ENCODE assay signal across 11 cellular contexts in the genomic region with DNA sequence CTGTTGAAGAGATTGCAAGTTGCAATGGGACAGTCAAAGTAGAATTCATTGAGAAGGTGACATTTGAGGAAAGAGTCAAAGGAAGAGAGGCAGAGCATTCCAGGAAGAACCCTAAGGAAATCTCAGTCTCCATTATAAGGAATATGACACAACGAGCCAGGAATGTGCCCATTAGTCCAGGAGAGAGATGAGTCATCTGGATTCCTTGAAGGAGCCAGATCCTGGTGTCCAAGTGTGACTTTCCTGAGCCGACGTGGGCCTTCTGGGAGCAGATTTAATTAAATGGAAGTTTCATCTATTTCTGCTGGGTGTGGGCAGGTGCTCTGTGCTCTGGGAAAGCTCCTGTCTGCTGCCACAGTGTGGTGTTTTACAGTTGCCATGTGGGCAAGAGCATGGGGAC.
DNase-seq lines count a peak whose midpoint lies in the region; FAIRE-seq and TF ChIP-seq lines count a peak whose summit lies in the region.
"Had no signal": no experiment of that assay in that cellular context is flagged by ENCODE, and none has a peak within 500 bp of the region (broad histone marks: within the 10 kb centered on the region; RNA-seq: fewer than 3 reads in every experiment).

No MANE protein-coding gene starts in this region.

- no peak overlapping the region for H3K4me3 Mint-ChIP-seq in neural progenitor cell

- H4K20me1 ChIP-seq in osteoblast (ENCODE audit: insufficient read depth, low read length), result no peaks in the 10 kb centered on the region
- H4K20me1 ChIP-seq in neural progenitor cell (ENCODE audit: low read depth), result no peaks in the 10 kb centered on the region

- H3K4me3 ChIP-seq in esophagus muscularis mucosa (no peak overlapping the region), osteoblast (ENCODE audit: insufficient read depth, low read length) (peak overlapping the region; percentile 10), neural progenitor cell (no peak overlapping the region)

- TF ChIP-seq EP300 in esophagus muscularis mucosa (IDR thresholded peaks at IDR 0.05), result no peak

- 23% methylated on average over 3 of the region's 3 CpGs for WGBS in esophagus muscularis mucosa

- TF ChIP-seq CTCF in esophagus muscularis mucosa (IDR thresholded peaks at IDR 0.05) (no peak), osteoblast (IDR thresholded peaks at IDR 0.05; ENCODE audit: extremely low read depth, low read depth, low read length) (no peak), neural progenitor cell (IDR thresholded peaks at IDR 0.05) (no peak)

- H3K79me2 ChIP-seq in osteoblast (ENCODE audit: insufficient read depth, low read length) (peaks cover 3% of the 10 kb centered on the region), neural progenitor cell (ENCODE audit: low read depth) (no peaks in the 10 kb centered on the region)

- peak; percentile 92 for DNase-seq in Daoy (ENCODE audit: low read depth)
- peak; percentile 97 for DNase-seq in RCC 7860 (ENCODE audit: low spot score)
- no peak for DNase-seq in esophagus muscularis mucosa (ENCODE audit: extremely low spot score)
- peak; percentile 82 for DNase-seq in osteoblast (ENCODE audit: insufficient read length, low spot score, missing footprints)
- DNase-seq in stimulated activated CD4-positive, alpha-beta T cell treated with anti-CD3 and anti-CD28 coated beads, Interleukin-4, amount 100 ng/mL, for 4 hours, result no peak
- DNase-seq in T-helper 2 cell, result no peak
- DNase-seq in NCI-H128 (lab: John Stamatoyannopoulos, UW; ENCODE audit: unreplicated experiment), result no peak
- no peak for DNase-seq in neural progenitor cell (ENCODE audit: low spot score)
- DNase-seq: activated T-cell treated with anti-CD3 and anti-CD28 coated beads, Interleukin-2, amount 50 U/mL, for 48 hours; SHP77; substantia nigra had no signal

- H3K9me3 ChIP-seq in esophagus muscularis mucosa, result peaks cover 0 to 13% (median 11%) of the 10 kb centered on the region in 4 donors
- H3K9me3 ChIP-seq in osteoblast (ENCODE audit: low read depth, low read length), result no peaks in the 10 kb centered on the region
- no peaks in the 10 kb centered on the region for H3K9me3 ChIP-seq in neural progenitor cell (ENCODE audit: low read depth)

- H3K36me3 ChIP-seq in esophagus muscularis mucosa, result peaks cover 0 to 19% (median 5%) of the 10 kb centered on the region in 4 donors
- peaks cover 9% of the 10 kb centered on the region for H3K36me3 ChIP-seq in osteoblast (ENCODE audit: insufficient read depth, low read length)
- H3K36me3 ChIP-seq in neural progenitor cell, result no peaks in the 10 kb centered on the region

- H3K4me1 ChIP-seq in esophagus muscularis mucosa (peaks cover 23 to 39% (median 33%) of the 10 kb centered on the region in 4 donors), osteoblast (ENCODE audit: insufficient read depth, low read length) (peaks cover 15% of the 10 kb centered on the region), neural progenitor cell (no peaks in the 10 kb centered on the region)

- peaks cover 21% of the 10 kb centered on the region for H3K9me3 Mint-ChIP-seq in neural progenitor cell

- H3K36me3 Mint-ChIP-seq in neural progenitor cell, result peaks cover 37% of the 10 kb centered on the region

- no peak overlapping the region for H3K27ac Mint-ChIP-seq in neural progenitor cell

- H3K27ac ChIP-seq in esophagus muscularis mucosa (replicated peaks in 1 of 4) (peak overlapping the region; percentile 71 to 83 (median 76)), osteoblast (ENCODE audit: low read depth, low read length) (peak overlapping the region; percentile 25), neural progenitor cell (no peak overlapping the region)

- H3K4me1 Mint-ChIP-seq in neural progenitor cell, result no peaks in the 10 kb centered on the region

- H3K27me3 Mint-ChIP-seq in neural progenitor cell (ENCODE audit: insufficient read depth, low read depth), result no peaks in the 10 kb centered on the region

- no peaks in the 10 kb centered on the region for H3F3A ChIP-seq in neural progenitor cell (ENCODE audit: low read depth)

- intact Hi-C loops in esophagus muscularis mucosa (cut with DNase I), result no loop called here

- H2AFZ ChIP-seq in osteoblast (ENCODE audit: low read length), result no peak overlapping the region
- no peak overlapping the region for H2AFZ ChIP-seq in neural progenitor cell (replicated peaks)

- no peak for TF ChIP-seq POLR2A in esophagus muscularis mucosa (IDR thresholded peaks at IDR 0.05; ENCODE audit: low read depth)

- peak overlapping the region; percentile 69 for H3K4me2 ChIP-seq in osteoblast (ENCODE audit: insufficient read depth, low read length)
- no peak overlapping the region for H3K4me2 ChIP-seq in neural progenitor cell

- peak; percentile 98 for FAIRE-seq in RCC 7860 (lab: Jason Lieb, UNC)

- H3K27me3 ChIP-seq in esophagus muscularis mucosa (no peaks in the 10 kb centered on the region), osteoblast (ENCODE audit: insufficient read depth, low read length) (no peaks in the 10 kb centered on the region), neural progenitor cell (no peaks in the 10 kb centered on the region)

- H3K9ac ChIP-seq in neural progenitor cell, result no peak overlapping the region

Comparison
In these comparisons a context has a peak if more than half of its experiments do, and no peak if none do; other contexts are left out.
1. DNase-seq: peak in Daoy (single experiment), RCC 7860 (single experiment) and osteoblast (single experiment); none in esophagus muscularis mucosa (single experiment), stimulated activated CD4-positive, alpha-beta T cell treated with anti-CD3 and anti-CD28 coated beads, Interleukin-4, amount 100 ng/mL, for 4 hours (0 of 2), T-helper 2 cell (0 of 5), NCI-H128 (single experiment) and neural progenitor cell (single experiment).